ENCODE assay signal across 15 cellular contexts in genomic region chr3:16180737-16181134, GRCh38. TPM values are rescaled to one million over a fixed set of nuclear protein-coding genes. Genes with fewer than 3 reads are reported as not detected.
"Had no signal": no experiment of that assay in that cellular context is flagged by ENCODE, and none has a peak within 500 bp of the region (broad histone marks: within the 10 kb centered on the region; RNA-seq: fewer than 3 reads in every experiment).

No MANE protein-coding gene starts in this region.

- DNase-seq: activated CD4-positive, alpha-beta T cell treated with anti-CD3 and anti-CD28 coated beads for 4 hours; activated CD8-positive, alpha-beta T cell treated with anti-CD3 and anti-CD28 coated beads for 36 hours; activated effector memory CD4-positive, alpha-beta T cell treated with anti-CD3 and anti-CD28 coated beads, Interleukin-2, amount 50 U/mL, for 16 hours; activated T-cell treated with anti-CD3 and anti-CD28 coated beads, Interleukin-2, amount 50 U/mL, for 4 hours; foreskin melanocyte; naive B cell; stimulated activated CD4-positive, alpha-beta T cell treated with anti-CD3 and anti-CD28 coated beads, Interleukin-2, amount 100 ng/mL, for 24 hours; T-helper 2 cell had no signal

- H3K4me3 ChIP-seq: colonic mucosa, neural progenitor cell, ovary, sigmoid colon had no signal

- ATAC-seq: activated CD8-positive, alpha-beta T cell treated with anti-CD3 and anti-CD28 coated beads for 36 hours; activated T-cell treated with anti-CD3 and anti-CD28 coated beads, Interleukin-2, amount 50 U/mL, for 4 hours; WTC11 had no signal

- H3K4me1 ChIP-seq: colonic mucosa, neural progenitor cell had no signal

- H3K9me3 ChIP-seq: colonic mucosa, ovary, sigmoid colon, tibial artery had no signal

- H3K9ac ChIP-seq: neural progenitor cell had no signal

- H3K27ac ChIP-seq: colonic mucosa, neural progenitor cell, ovary, tibial artery had no signal

- H3K36me3 ChIP-seq: colonic mucosa, neural progenitor cell, ovary, sigmoid colon had no signal

- H2AFZ ChIP-seq: neural progenitor cell had no signal

- H3K4me2 ChIP-seq: neural progenitor cell had no signal

- H3K27me3 ChIP-seq: colonic mucosa, ovary, sigmoid colon, tibial artery had no signal

RNA-seq across cellular contexts. Expression of gene GALNT15, which starts 6.3 kb away (rescaled TPM):
- total RNA-seq: activated CD8-positive, alpha-beta T cell treated with anti-CD3 and anti-CD28 coated beads for 36 hours; activated T-cell treated with anti-CD3 and anti-CD28 coated beads, Interleukin-2, amount 50 U/mL, for 4 hours; mononuclear cell had no signal
